In genomic region chr5:14868771-14869170, GRCh38 we compare ENCODE assay signal across 9 cellular contexts. TPM values are rescaled to one million over a fixed set of nuclear protein-coding genes. Genes with fewer than 3 reads are reported as not detected.
A peak's percentile ranks its signal among the peaks of the same experiment; 100 is the strongest.
DNase-seq lines count a peak whose midpoint lies in the region; FAIRE-seq and TF ChIP-seq lines count a peak whose summit lies in the region.
"Had no signal": no experiment of that assay in that cellular context is flagged by ENCODE, and none has a peak within 500 bp of the region (broad histone marks: within the 10 kb centered on the region; RNA-seq: fewer than 3 reads in every experiment).

No MANE protein-coding gene starts in this region.

- H3K4me2 ChIP-seq in hepatocyte: peak overlapping the region; percentile 95

- H3K27ac ChIP-seq in left ventricle myocardium inferior (replicated peaks): peak overlapping the region; percentile 99
- H3K27ac ChIP-seq in hepatocyte: peak overlapping the region; percentile 49
- peak overlapping the region in 1 of 2 donors; percentile 84 for H3K27ac ChIP-seq in right atrium auricular region

- 68% methylated on average over 7 of the region's 7 CpGs for WGBS in hepatocyte (ENCODE audit: low lambda C conversion rate, missing lambda C conversion rate)

- H3K4me3 ChIP-seq in left ventricle myocardium inferior: peak overlapping the region; percentile 91
- H3K4me3 ChIP-seq in hepatocyte: no peak overlapping the region
- H3K4me3 ChIP-seq in right atrium auricular region: no peak overlapping the region

- H3K9me3 ChIP-seq in left ventricle myocardium inferior (replicated peaks) (no peaks in the 10 kb centered on the region), hepatocyte (ENCODE audit: low read depth) (no peaks in the 10 kb centered on the region), right atrium auricular region (no peaks in the 10 kb centered on the region)

- DNase-seq in left ventricle myocardium inferior (no peak), cardiac septum (ENCODE audit: low spot score) (no peak), NCI-H69 (lab: John Stamatoyannopoulos, UW) (peak; percentile 23), hepatocyte (ENCODE audit: low spot score) (peak; percentile 53), urothelium cell line (ENCODE audit: low spot score) (no peak), SW 1271 (lab: John Stamatoyannopoulos, UW) (no peak), DMS153 treated with DMSO at 0.1 percent for 48 hours (lab: John Stamatoyannopoulos, UW; ENCODE audit: unreplicated experiment) (no peak), right atrium auricular region (ENCODE audit: low spot score) (no peak)
- DNase-seq: stimulated activated CD4-positive, alpha-beta T cell treated with anti-CD3 and anti-CD28 coated beads, Interleukin-2, amount 100 ng/mL, for 48 hours had no signal

- H3K4me1 ChIP-seq in left ventricle myocardium inferior (peaks cover 68% of the 10 kb centered on the region), hepatocyte (ENCODE audit: insufficient read depth) (peaks cover 17% of the 10 kb centered on the region), right atrium auricular region (peaks cover 0 to 33% of the 10 kb centered on the region in 2 donors)

- no peak overlapping the region for H2AFZ ChIP-seq in hepatocyte

- intact Hi-C loops in left ventricle myocardium inferior (cut with micrococcal nuclease) (loop anchor here (10.0 kb wide), 1 partner anchor 134 kb away; no protein-coding TSS in a partner anchor), cardiac septum (cut with DNase I) (no loop called here)

- FAIRE-seq in urothelium cell line (lab: Jason Lieb, UNC): peak; percentile 65

- TF ChIP-seq CTCF in left ventricle myocardium inferior (IDR thresholded peaks at IDR 0.05; ENCODE audit: borderline replicate concordance): no peak
- no peak for TF ChIP-seq CTCF in hepatocyte (IDR thresholded peaks at IDR 0.05; ENCODE audit: poor library complexity)
- TF ChIP-seq CTCF in right atrium auricular region (IDR thresholded peaks at IDR 0.05): no peak

- H3K9me2 ChIP-seq in hepatocyte (replicated peaks; ENCODE audit: insufficient read depth): no peaks in the 10 kb centered on the region

- H3K27me3 ChIP-seq in left ventricle myocardium inferior (ENCODE audit: low read depth) (no peaks in the 10 kb centered on the region), hepatocyte (no peaks in the 10 kb centered on the region), right atrium auricular region (no peaks in the 10 kb centered on the region)

- H3K79me2 ChIP-seq in hepatocyte: peaks cover 62% of the 10 kb centered on the region

- H3K36me3 ChIP-seq in left ventricle myocardium inferior (no peaks in the 10 kb centered on the region), hepatocyte (replicated peaks; ENCODE audit: insufficient read depth, low read depth) (no peaks in the 10 kb centered on the region), right atrium auricular region (no peaks in the 10 kb centered on the region)

- H4K20me1 ChIP-seq in hepatocyte (ENCODE audit: insufficient read depth, poor library complexity, severe bottlenecking): peaks cover 3% of the 10 kb centered on the region

RNA-seq across cellular contexts. Expression of gene ANKH, which starts 2.8 kb away (rescaled TPM):
- total RNA-seq in left ventricle myocardium inferior: 227 TPM
- total RNA-seq in cardiac septum: 233 TPM
- total RNA-seq in hepatocyte: 23.6 and 29.9 TPM in 2 replicates
- polyA plus RNA-seq in hepatocyte: 27.6 and 28.9 TPM in 2 replicates
- total RNA-seq in right atrium auricular region: 10 to 100 TPM; 52.3 to 80.4 TPM

Comparison
In these comparisons a context has a peak if more than half of its experiments do, and no peak if none do; other contexts are left out.
1. DNase-seq: peak in NCI-H69 (single experiment) and hepatocyte (single experiment); none in left ventricle myocardium inferior (single experiment), cardiac septum (single experiment), urothelium cell line (single experiment), SW 1271 (0 of 2), DMS153 treated with DMSO at 0.1 percent for 48 hours (single experiment) and right atrium auricular region (single experiment).